21 cellular contexts compared by ENCODE assay signal in the genomic region with DNA sequence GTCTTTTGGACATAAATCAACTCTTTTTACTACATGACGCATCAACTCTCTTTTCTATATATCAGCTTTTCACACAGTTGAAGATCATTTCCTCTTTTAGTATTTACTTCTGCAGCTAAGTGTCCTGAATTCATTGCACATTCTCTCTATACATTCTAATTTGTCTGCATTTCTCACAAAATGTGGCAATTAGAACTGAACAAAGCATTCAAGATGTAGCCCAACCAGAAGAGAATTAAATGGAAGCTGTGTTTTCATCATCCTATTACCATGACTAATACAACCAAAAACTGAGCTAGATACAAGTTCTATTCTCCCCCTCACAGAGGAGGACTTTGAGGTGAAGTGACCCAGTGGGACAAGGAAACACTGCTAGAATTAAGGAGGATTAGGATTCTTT.
"Had no signal": no experiment of that assay in that cellular context is flagged by ENCODE, and none has a peak within 500 bp of the region (broad histone marks: within the 10 kb centered on the region; RNA-seq: fewer than 3 reads in every experiment).

No MANE protein-coding gene starts in this region.

- DNase-seq: activated CD4-positive, alpha-beta T cell treated with anti-CD3 and anti-CD28 coated beads, Interleukin-2, amount 50 U/mL, for 1 hour; activated CD8-positive, alpha-beta memory T cell treated with anti-CD3 and anti-CD28 coated beads for 24 hours; activated CD8-positive, alpha-beta memory T cell treated with anti-CD3 and anti-CD28 coated beads, Interleukin-2, amount 50 U/mL, for 48 hours; activated effector memory CD4-positive, alpha-beta T cell treated with Interleukin-2 at 50 U/mL for 16 hours; activated naive CD4-positive, alpha-beta T cell treated with anti-CD3 and anti-CD28 coated beads, Interleukin-2, amount 10 ng/mL, durations not matched to agents 7 days and 5 days; activated T-cell treated with anti-CD3 and anti-CD28 coated beads, Interleukin-2, amount 50 U/mL, for 48 hours; effector memory CD4-positive, alpha-beta T cell; heart right ventricle; kidney glomerular epithelial cell; left ventricle myocardium superior; natural killer cell; sigmoid colon; stimulated activated CD4-positive, alpha-beta T cell treated with anti-CD3 and anti-CD28 coated beads, Interleukin-4, amount 100 ng/mL, for 24 hours; stomach; upper lobe of right lung had no signal

- H3K27ac ChIP-seq: neutrophil, stomach, upper lobe of right lung had no signal

- H3K27ac Mint-ChIP-seq: activated naive CD4-positive, alpha-beta T cell treated with anti-CD3 and anti-CD28 coated beads, Interleukin-2, amount 10 ng/mL, durations not matched to agents 7 days and 5 days; dendritic cell treated with granulocyte-macrophage colony-stimulating factor and Interleukin-4, amounts not matched to agents 40 ng/mL and 50 ng/mL, for 4 days; natural killer cell; stimulated activated effector memory CD8-positive, alpha-beta T cell treated with anti-CD3 and anti-CD28 coated beads, Interleukin-12 subunit alpha, Interleukin-12 subunit beta, amount 100 ng/mL, for 72 hours had no signal

- H3K9me3 Mint-ChIP-seq: activated naive CD4-positive, alpha-beta T cell treated with anti-CD3 and anti-CD28 coated beads, Interleukin-2, amount 10 ng/mL, durations not matched to agents 7 days and 5 days; dendritic cell treated with granulocyte-macrophage colony-stimulating factor and Interleukin-4, amounts not matched to agents 40 ng/mL and 50 ng/mL, for 4 days; natural killer cell; stimulated activated effector memory CD8-positive, alpha-beta T cell treated with anti-CD3 and anti-CD28 coated beads, Interleukin-12 subunit alpha, Interleukin-12 subunit beta, amount 100 ng/mL, for 72 hours had no signal

- H3K9me3 ChIP-seq: esophagus muscularis mucosa, gastroesophageal sphincter, heart right ventricle, neutrophil, sigmoid colon, stomach, upper lobe of right lung had no signal

- H3K4me1 Mint-ChIP-seq: stimulated activated effector memory CD8-positive, alpha-beta T cell treated with anti-CD3 and anti-CD28 coated beads, Interleukin-12 subunit alpha, Interleukin-12 subunit beta, amount 100 ng/mL, for 72 hours had no signal

- H3K4me3 Mint-ChIP-seq: activated naive CD4-positive, alpha-beta T cell treated with anti-CD3 and anti-CD28 coated beads, Interleukin-2, amount 10 ng/mL, durations not matched to agents 7 days and 5 days; dendritic cell treated with granulocyte-macrophage colony-stimulating factor and Interleukin-4, amounts not matched to agents 40 ng/mL and 50 ng/mL, for 4 days; natural killer cell; stimulated activated effector memory CD8-positive, alpha-beta T cell treated with anti-CD3 and anti-CD28 coated beads, Interleukin-12 subunit alpha, Interleukin-12 subunit beta, amount 100 ng/mL, for 72 hours had no signal

- H3K27me3 Mint-ChIP-seq: dendritic cell treated with granulocyte-macrophage colony-stimulating factor and Interleukin-4, amounts not matched to agents 40 ng/mL and 50 ng/mL, for 4 days had no signal

- H3K36me3 Mint-ChIP-seq: activated naive CD4-positive, alpha-beta T cell treated with anti-CD3 and anti-CD28 coated beads, Interleukin-2, amount 10 ng/mL, durations not matched to agents 7 days and 5 days; natural killer cell; stimulated activated effector memory CD8-positive, alpha-beta T cell treated with anti-CD3 and anti-CD28 coated beads, Interleukin-12 subunit alpha, Interleukin-12 subunit beta, amount 100 ng/mL, for 72 hours had no signal

- ATAC-seq: activated CD4-positive, CD25-positive, alpha-beta regulatory T cell treated with anti-CD3 and anti-CD28 coated beads, Interleukin-2, amount 50 U/mL, for 24 hours; gastroesophageal sphincter; heart right ventricle; left ventricle myocardium superior; natural killer cell; stimulated activated effector memory CD8-positive, alpha-beta T cell treated with anti-CD3 and anti-CD28 coated beads, Interleukin-12 subunit alpha, Interleukin-12 subunit beta, amount 100 ng/mL, for 72 hours; upper lobe of right lung had no signal

- H3K27me3 ChIP-seq: esophagus muscularis mucosa, gastroesophageal sphincter, heart right ventricle, neutrophil, sigmoid colon, stomach, upper lobe of right lung had no signal

- H3K4me3 ChIP-seq: esophagus muscularis mucosa, gastroesophageal sphincter, heart right ventricle, sigmoid colon, stomach, upper lobe of right lung had no signal

- H3K36me3 ChIP-seq: esophagus muscularis mucosa, gastroesophageal sphincter, heart right ventricle, neutrophil, sigmoid colon, stomach, upper lobe of right lung had no signal
